ENCODE assay signal across 8 cellular contexts in genomic region chr6:161618816-161619454, GRCh38.
DNase-seq lines count a peak whose midpoint lies in the region; ATAC-seq, FAIRE-seq and TF ChIP-seq lines count a peak whose summit lies in the region.

No MANE protein-coding gene starts in this region.

- peak; percentile 72 for FAIRE-seq in K562 (lab: Jason Lieb, UNC)

- H3K79me2 ChIP-seq in K562 (ENCODE audit: control insufficient read depth, insufficient read depth, low read length): no peaks in the 10 kb centered on the region

- no peaks in the 10 kb centered on the region for H3K9me1 ChIP-seq in K562 (ENCODE audit: control insufficient read depth, insufficient read depth, low read length)

- no peak for TF ChIP-seq EP300 in K562 (IDR thresholded peaks at IDR 0.05; ENCODE audit: low read length)

- CTCF ChIA-PET in K562 (lab: Yijun Ruan, JAX; ENCODE audit: low intra/inter-chr PET ratio): interaction anchor here (0.6 to 0.7 kb wide), 2 partner anchors 199 to 201 kb away, joined by 4 to 5 read pairs; no protein-coding TSS in a partner anchor

- no TSS peak for BruUV-seq in K562 (replicated peaks; lab: Mats Ljungman, UMichigan)

- no peak overlapping the region for H3K4me3 ChIP-seq in K562

- intact Hi-C loops in K562 (cut with micrococcal nuclease): loop anchor here (1.0 to 5.0 kb wide), 2 partner anchors 76 to 227 kb away; no protein-coding TSS in a partner anchor

- TF ChIP-seq CTCF in K562 (IDR thresholded peaks at IDR 0.05 in 2 of 3, conservative IDR thresholded peaks at IDR 0.05 in 1 of 3; ENCODE audit: insufficient read depth in 2 of 3, low read depth in 1 of 3, low read length in 3 of 3): peak; percentile 54 to 59 (median 56)

- H3K9ac ChIP-seq in K562 (ENCODE audit: insufficient read depth in 1 of 2, low read depth in 2 of 2, low read length in 2 of 2): no peak overlapping the region

- H3K4me1 ChIP-seq in K562 (replicated peaks in 1 of 2; ENCODE audit: control insufficient read depth in 2 of 2, insufficient read depth in 2 of 2, low read length in 2 of 2): no peaks in the 10 kb centered on the region

- in situ Hi-C loops in K562 (cut with MboI): no loop called here

- WGBS in K562 (ENCODE audit: insufficient coverage, low coverage, missing lambda C conversion rate): 4% methylated on average over 9 of the region's 9 CpGs

- DNase-seq in D341Med (ENCODE audit: low spot score) (peak; percentile 62), NCI-H1092 (lab: John Stamatoyannopoulos, UW) (peak; percentile 83), K562 (ENCODE audit: extremely low read depth in 1 of 4, low spot score in 3 of 4) (peak in 3 of 4 experiments; percentile 16 to 51 (median 37)), left lobe of liver (ENCODE audit: low spot score) (peak; percentile 71), NCI-H2107 treated with DMSO at 0.1 percent for 48 hours (lab: John Stamatoyannopoulos, UW; ENCODE audit: unreplicated experiment) (no peak), T-helper 9 cell (no peak), NCI-H1436 treated with DMSO at 0.1 percent for 48 hours (lab: John Stamatoyannopoulos, UW) (no peak)
- no peak for DNase-seq in stimulated activated CD4-positive, alpha-beta T cell treated with anti-CD3 and anti-CD28 coated beads, Interleukin-2, amount 100 ng/mL, for 24 hours

- H3K36me3 ChIP-seq in K562 (ENCODE audit: control insufficient read depth, insufficient read depth, low read length): no peaks in the 10 kb centered on the region

- no peak overlapping the region for H3K4me2 ChIP-seq in K562 (ENCODE audit: insufficient read depth, low read length)

- POLR2A ChIA-PET in K562 (lab: Yijun Ruan, JAX): interaction anchor here (0.8 kb wide), 1 partner anchor 23 kb away, joined by 3 read pairs; no protein-coding TSS in a partner anchor

- H3K9me3 ChIP-seq in K562 (replicated peaks; ENCODE audit: control insufficient read depth, insufficient read depth, low read depth, low read length): no peaks in the 10 kb centered on the region

- H4K20me1 ChIP-seq in K562 (replicated peaks; ENCODE audit: control insufficient read depth, insufficient read depth, low read length): no peaks in the 10 kb centered on the region

- peak; percentile 92 for ATAC-seq in K562
- peak; percentile 99 for ATAC-seq in left lobe of liver

- TF ChIP-seq RAD21 in K562 (CRISPR knock-in tag; conservative IDR thresholded peaks at IDR 0.05 in 1 of 2, IDR thresholded peaks at IDR 0.05 in 1 of 2): peak; percentile 27 to 58

- TF ChIP-seq POLR2A in K562 (conservative IDR thresholded peaks at IDR 0.05): no peak

- H3K27ac ChIP-seq in K562 (ENCODE audit: extremely low read depth, low read depth, low read length): no peak overlapping the region

- H2AFZ ChIP-seq in K562 (ENCODE audit: low read depth, low read length): no peak overlapping the region

- no peaks in the 10 kb centered on the region for H3K27me3 ChIP-seq in K562 (ENCODE audit: control insufficient read depth in 2 of 2, insufficient read depth in 2 of 2, low read length in 2 of 2)

TF ChIP-seq in K562, 482 proteins besides CTCF, POLR2A, EP300 and RAD21:
- TF ChIP-seq CHD1 (IDR thresholded peaks at IDR 0.05; ENCODE audit: low read length) (no peak), CEBPB (tag; IDR thresholded peaks at IDR 0.05) (peak; percentile 85), HDAC8 (tag; IDR thresholded peaks at IDR 0.05) (no peak), ATF3 (IDR thresholded peaks at IDR 0.05) (peak; percentile 82), ATF3 (CRISPR knock-in tag; conservative IDR thresholded peaks at IDR 0.05) (0 out of 2 replicates have a peak, but pooled peaks have one; percentile 45), ATF7 (IDR thresholded peaks at IDR 0.05) (peak; percentile 49; the same call in 1 of the 2 replicates), ZNF384 (IDR thresholded peaks at IDR 0.05; ENCODE audit: low read depth, low read length) (peak; percentile 40; the same call in 1 of the 2 replicates), CEBPG (CRISPR knock-in tag; IDR thresholded peaks at IDR 0.05) (no peak), CEBPG (tag; conservative IDR thresholded peaks at IDR 0.05 in 1 of 2, IDR thresholded peaks at IDR 0.05 in 1 of 2) (peak; percentile 40 to 84; a peak in 3 of 4 replicates), SAFB2 (IDR thresholded peaks at IDR 0.05; ENCODE audit: borderline replicate concordance, low read depth, low read length, severe bottlenecking) (no peak), PHF21A (IDR thresholded peaks at IDR 0.05; ENCODE audit: borderline replicate concordance, low read depth) (no peak)

Comparison
In these comparisons a context has a peak if more than half of its experiments do, and no peak if none do; other contexts are left out.
1. DNase-seq: peak in D341Med (single experiment), NCI-H1092 (single experiment), K562 (3 of 4) and left lobe of liver (single experiment); none in stimulated activated CD4-positive, alpha-beta T cell treated with anti-CD3 and anti-CD28 coated beads, Interleukin-2, amount 100 ng/mL, for 24 hours (0 of 2), NCI-H2107 treated with DMSO at 0.1 percent for 48 hours (single experiment), T-helper 9 cell (single experiment) and NCI-H1436 treated with DMSO at 0.1 percent for 48 hours (single experiment).